ENCODE assay signal across 19 cellular contexts in genomic region chr1:153407274-153407673, GRCh38. TPM values are rescaled to one million over a fixed set of nuclear protein-coding genes. Genes with fewer than 3 reads are reported as not detected.
"Had no signal": no experiment of that assay in that cellular context is flagged by ENCODE, and none has a peak within 500 bp of the region (broad histone marks: within the 10 kb centered on the region; RNA-seq: fewer than 3 reads in every experiment).

No MANE protein-coding gene starts in this region.

RNA-seq across cellular contexts. Expression of gene S100A7A, which starts 9.0 kb away (rescaled TPM):
- total RNA-seq: dermis microvascular lymphatic vessel endothelial cell, fibroblast of lung, frontal cortex, glomerular endothelial cell, heart left ventricle, kidney epithelial cell, left colon, liver, lung microvascular endothelial cell, mononuclear cell, natural killer cell, neural crest cell, occipital lobe, prostate gland, renal cortical epithelial cell, right lobe of liver, temporal lobe, upper lobe of left lung, uterus had no signal
- polyA plus RNA-seq: fibroblast of lung, heart left ventricle, liver had no signal

RNA-seq across cellular contexts. Expression of gene S100A8, which starts 16.4 kb away (rescaled TPM):
- total RNA-seq: dermis microvascular lymphatic vessel endothelial cell, fibroblast of lung, glomerular endothelial cell, kidney epithelial cell, lung microvascular endothelial cell, neural crest cell, renal cortical epithelial cell had no signal
- polyA plus RNA-seq: fibroblast of lung had no signal

RNA-seq across cellular contexts. Expression of gene S100A12, which starts 31.9 kb away (rescaled TPM):
- total RNA-seq: dermis microvascular lymphatic vessel endothelial cell, fibroblast of lung, glomerular endothelial cell, kidney epithelial cell, lung microvascular endothelial cell, neural crest cell, prostate gland, renal cortical epithelial cell had no signal
- polyA plus RNA-seq: fibroblast of lung had no signal

RNA-seq across cellular contexts. Expression of gene S100A9, which starts 49.6 kb away (rescaled TPM):
- total RNA-seq: fibroblast of lung, glomerular endothelial cell, neural crest cell had no signal
- polyA plus RNA-seq: fibroblast of lung had no signal

RNA-seq across cellular contexts. Expression of gene S100A7, which starts 53.2 kb away (rescaled TPM):
- total RNA-seq: dermis microvascular lymphatic vessel endothelial cell, fibroblast of lung, frontal cortex, glomerular endothelial cell, heart left ventricle, kidney epithelial cell, left colon, liver, lung microvascular endothelial cell, mononuclear cell, natural killer cell, neural crest cell, occipital lobe, prostate gland, renal cortical epithelial cell, right lobe of liver, temporal lobe, upper lobe of left lung had no signal
- polyA plus RNA-seq: fibroblast of lung, heart left ventricle, liver had no signal
